In genomic region chr7:17769918-17770317, GRCh38 we compare ENCODE assay signal across 8 cellular contexts.
DNase-seq lines count a peak whose midpoint lies in the region; ATAC-seq, FAIRE-seq and TF ChIP-seq lines count a peak whose summit lies in the region.

No MANE protein-coding gene starts in this region.

- peaks cover 2% of the 10 kb centered on the region for H3K27me3 Mint-ChIP-seq in neural progenitor cell (ENCODE audit: insufficient read depth, low read depth)

- H2AFZ ChIP-seq in neural progenitor cell (replicated peaks) = no peak overlapping the region

- no peaks in the 10 kb centered on the region for H3K36me3 ChIP-seq in neural progenitor cell

- no peaks in the 10 kb centered on the region for H3F3A ChIP-seq in neural progenitor cell (ENCODE audit: low read depth)

- H3K4me3 ChIP-seq in neural progenitor cell = no peak overlapping the region

- peak; percentile 71 for ATAC-seq in GM19395 (IDR thresholded peaks at IDR 0.05; ENCODE audit: unreplicated experiment)

- peaks cover 4% of the 10 kb centered on the region for H3K9me3 Mint-ChIP-seq in neural progenitor cell

- no peaks in the 10 kb centered on the region for H3K79me2 ChIP-seq in neural progenitor cell (ENCODE audit: low read depth)

- no peaks in the 10 kb centered on the region for H3K27me3 ChIP-seq in neural progenitor cell

- peak; percentile 89 for TF ChIP-seq CTCF in neural progenitor cell (IDR thresholded peaks at IDR 0.05)

- H3K36me3 Mint-ChIP-seq in neural progenitor cell = no peaks in the 10 kb centered on the region

- H3K27ac ChIP-seq in neural progenitor cell = no peak overlapping the region

- no peaks in the 10 kb centered on the region for H3K9me3 ChIP-seq in neural progenitor cell (ENCODE audit: low read depth)

- H3K4me1 ChIP-seq in neural progenitor cell = peaks cover 20% of the 10 kb centered on the region

- DNase-seq in CMK (ENCODE audit: low read depth) (peak; percentile 14), HPDE6-E6E7 (ENCODE audit: extremely low spot score) (peak; percentile 23), NOMO-1 (lab: John Stamatoyannopoulos, UW; ENCODE audit: unreplicated experiment in 2 of 2) (peak; percentile 58 to 86), fibroblast of gingiva (ENCODE audit: low read depth) (peak; percentile 59), neural progenitor cell (ENCODE audit: low spot score) (peak; percentile 78), urothelium cell line (ENCODE audit: low spot score) (peak; percentile 62)
- peak; percentile 41 for DNase-seq in activated CD8-positive, alpha-beta memory T cell treated with anti-CD3 and anti-CD28 coated beads, Interleukin-2, amount 50 U/mL, for 4 hours

- no peak overlapping the region for H3K9ac ChIP-seq in neural progenitor cell

- no peak overlapping the region for H3K4me3 Mint-ChIP-seq in neural progenitor cell

- no peaks in the 10 kb centered on the region for H4K20me1 ChIP-seq in neural progenitor cell (ENCODE audit: low read depth)

- peaks cover 16% of the 10 kb centered on the region for H3K4me1 Mint-ChIP-seq in neural progenitor cell

- H3K4me2 ChIP-seq in neural progenitor cell = no peak overlapping the region

- FAIRE-seq in urothelium cell line (lab: Jason Lieb, UNC) = no peak

- no peak overlapping the region for H3K27ac Mint-ChIP-seq in neural progenitor cell

Comparison
In these comparisons a context has a peak if more than half of its experiments do, and no peak if none do; other contexts are left out.
1. DNase-seq: peak in every context shown above with its lines; median percentile 78 in neural progenitor cell; 72 in NOMO-1; 62 in urothelium cell line; 59 in fibroblast of gingiva; 41 in activated CD8-positive, alpha-beta memory T cell treated with anti-CD3 and anti-CD28 coated beads, Interleukin-2, amount 50 U/mL, for 4 hours; 23 in HPDE6-E6E7; 14 in CMK.